ENCODE assay signal across 11 cellular contexts in the genomic region with DNA sequence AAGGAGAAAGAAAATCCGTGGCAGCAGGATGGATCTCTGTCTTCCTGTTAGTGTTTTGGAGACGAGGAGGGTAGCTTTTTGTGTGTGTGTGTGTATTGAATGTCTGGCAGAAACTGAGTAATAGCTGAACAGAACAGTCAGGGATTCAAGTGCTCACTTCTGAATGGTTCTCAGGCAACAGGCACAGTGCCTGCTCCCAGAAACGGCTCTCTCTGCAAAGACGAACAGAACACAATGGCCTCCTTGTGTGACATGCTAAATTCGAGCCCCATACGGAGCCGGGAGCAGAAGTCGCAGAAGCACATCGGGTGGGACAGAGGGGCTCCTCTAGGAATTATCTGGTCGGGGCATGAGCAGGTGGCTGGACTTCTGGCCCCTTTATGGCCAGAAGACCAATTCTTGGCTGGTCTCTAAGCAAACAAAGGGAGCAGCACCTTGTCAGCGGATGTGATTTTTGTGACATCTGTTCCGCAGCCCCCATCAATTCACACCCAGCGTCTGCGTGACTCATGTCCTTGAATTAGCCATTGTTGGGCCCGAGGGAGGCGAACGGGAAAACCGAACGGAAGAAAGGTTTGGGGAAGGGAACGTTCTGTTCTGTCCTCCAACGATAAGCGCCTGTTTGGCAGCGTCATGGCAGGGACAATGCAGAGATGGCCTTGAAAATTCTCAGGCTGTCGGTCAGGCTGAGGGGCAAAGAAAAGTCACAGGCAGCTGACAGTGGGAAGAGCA. TPM values are rescaled to one million over a fixed set of nuclear protein-coding genes. Genes with fewer than 3 reads are reported as not detected.
A peak's percentile ranks its signal among the peaks of the same experiment; 100 is the strongest.
DNase-seq lines count a peak whose midpoint lies in the region; ATAC-seq, FAIRE-seq and TF ChIP-seq lines count a peak whose summit lies in the region.
"Had no signal": no experiment of that assay in that cellular context is flagged by ENCODE, and none has a peak within 500 bp of the region (broad histone marks: within the 10 kb centered on the region; RNA-seq: fewer than 3 reads in every experiment).

No MANE protein-coding gene starts in this region.

- no peak overlapping the region for H2AFZ ChIP-seq in MM.1S (ENCODE audit: low read length)

- H3K9me2 ChIP-seq in MM.1S (replicated peaks; ENCODE audit: insufficient read depth, low read length), result no peaks in the 10 kb centered on the region

- no peak for TF ChIP-seq POLR2A in gastroesophageal sphincter (IDR thresholded peaks at IDR 0.05)
- no peak for TF ChIP-seq POLR2A in GM12892 (IDR thresholded peaks at IDR 0.05; ENCODE audit: low read depth, low read length)

- H3K4me3 ChIP-seq in gastroesophageal sphincter (no peak overlapping the region), MM.1S (ENCODE audit: low read length) (no peak overlapping the region)

- peak; percentile 62 for ATAC-seq in gastroesophageal sphincter
- no peak for ATAC-seq in GM19463 (IDR thresholded peaks at IDR 0.05; ENCODE audit: unreplicated experiment)

- no peak for TF ChIP-seq CTCF in gastroesophageal sphincter (IDR thresholded peaks at IDR 0.05)
- no peak for TF ChIP-seq CTCF in MM.1S (IDR thresholded peaks at IDR 0.05; ENCODE audit: low read length)

- WGBS in gastroesophageal sphincter (ENCODE audit: low coverage in 1 of 2), 2 donors, result 61 to 67% methylated on average over 16 to 17 of the region's 24 CpGs

- peaks cover 0 to 8% (median 0%) of the 10 kb centered on the region in 3 donors for H3K9me3 ChIP-seq in gastroesophageal sphincter
- no peaks in the 10 kb centered on the region for H3K9me3 ChIP-seq in MM.1S (replicated peaks; ENCODE audit: insufficient read depth, low read length)

- H3K27me3 ChIP-seq in gastroesophageal sphincter, result peaks cover 18% of the 10 kb centered on the region
- peaks cover 19% of the 10 kb centered on the region; the same call in 1 of the 2 replicates for H3K27me3 ChIP-seq in MM.1S (replicated peaks; ENCODE audit: insufficient read depth, low read length)

- peak overlapping the region in 3 of 4 donors; percentile 59 to 72 (median 60) for H3K27ac ChIP-seq in gastroesophageal sphincter
- no peak overlapping the region for H3K27ac ChIP-seq in MM.1S (ENCODE audit: low read length)
- H3K27ac ChIP-seq: C4-2B had no signal

- no peak for TF ChIP-seq EP300 in gastroesophageal sphincter (IDR thresholded peaks at IDR 0.05)

- H4K20me1 ChIP-seq in MM.1S (ENCODE audit: insufficient read depth, low read length), result no peaks in the 10 kb centered on the region

- DNase-seq in EL (peak; percentile 12), RPMI7951 (ENCODE audit: low read depth) (peak; percentile 90), pons (ENCODE audit: low spot score) (peak; percentile 90), MM.1S (no peak), GM12892 (ENCODE audit: insufficient read length) (no peak), germinal center (ENCODE audit: low spot score) (no peak)
- DNase-seq: kidney glomerular epithelial cell, NCI-H510A had no signal

- H3F3A ChIP-seq in MM.1S (ENCODE audit: insufficient read depth, low read length), result no peaks in the 10 kb centered on the region

- FAIRE-seq in GM12892 (lab: Jason Lieb, UNC), result no peak

- H3K36me3 ChIP-seq in gastroesophageal sphincter (no peaks in the 10 kb centered on the region), MM.1S (replicated peaks; ENCODE audit: insufficient read depth, low read length) (no peaks in the 10 kb centered on the region)

- no peaks in the 10 kb centered on the region for H3K4me1 ChIP-seq in gastroesophageal sphincter
- H3K4me1 ChIP-seq in MM.1S (ENCODE audit: low read length), result no peaks in the 10 kb centered on the region

- H3K9ac ChIP-seq in MM.1S (ENCODE audit: low read length), result no peak overlapping the region

- no peaks in the 10 kb centered on the region for H3K79me2 ChIP-seq in MM.1S (ENCODE audit: low read length)

- H3K4me2 ChIP-seq in MM.1S (ENCODE audit: low read depth, low read length), result no peak overlapping the region

RNA-seq across cellular contexts. Expression of gene NPTX2, which starts 47.3 kb away (rescaled TPM):
- 4.8 and 5.5 TPM in 2 replicates for total RNA-seq in RPMI7951 (2014; rRNA removed; shearing (Covaris generic))
- total RNA-seq in gastroesophageal sphincter, result 10 to 100 TPM; 10.1 to 49.8 (median 24.7) TPM
- polyA plus RNA-seq in GM12892 (2012; ENCODE audit: missing spikeins), result not detected

Comparison
In these comparisons a context has a peak if more than half of its experiments do, and no peak if none do; other contexts are left out.
1. DNase-seq: peak in EL (single experiment), RPMI7951 (single experiment) and pons (single experiment); none in MM.1S (single experiment), GM12892 (single experiment) and germinal center (single experiment).